Comparison of ENCODE assay signal across 20 cellular contexts in the genomic region with DNA sequence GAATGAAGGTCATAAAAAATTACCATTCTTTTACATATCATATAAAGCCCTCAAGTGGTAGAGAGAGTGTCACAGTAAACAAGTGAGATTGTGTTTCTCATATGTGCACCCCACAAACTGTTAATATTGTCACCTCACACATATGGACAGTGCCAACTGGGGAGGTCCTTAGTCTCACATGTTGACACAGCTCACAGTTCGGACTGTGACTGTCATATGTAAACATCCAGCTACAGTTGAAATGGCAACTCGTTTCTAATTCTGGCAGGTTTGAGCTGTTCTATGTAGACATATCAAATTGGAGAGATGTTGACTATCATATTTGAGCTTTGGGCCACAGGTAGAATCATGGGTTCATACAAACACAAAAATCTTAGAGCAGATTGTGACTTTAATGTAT. TPM values are rescaled to one million over a fixed set of nuclear protein-coding genes. Genes with fewer than 3 reads are reported as not detected.
A peak's percentile ranks its signal among the peaks of the same experiment; 100 is the strongest.
DNase-seq lines count a peak whose midpoint lies in the region; ATAC-seq and TF ChIP-seq lines count a peak whose summit lies in the region.
"Had no signal": no experiment of that assay in that cellular context is flagged by ENCODE, and none has a peak within 500 bp of the region (broad histone marks: within the 10 kb centered on the region; RNA-seq: fewer than 3 reads in every experiment).

No MANE protein-coding gene starts in this region.

- no peaks in the 10 kb centered on the region for H3K36me3 Mint-ChIP-seq in stimulated activated effector memory CD8-positive, alpha-beta T cell treated with anti-CD3 and anti-CD28 coated beads, Interleukin-12 subunit alpha, Interleukin-12 subunit beta, amount 100 ng/mL, for 72 hours
- H3K36me3 Mint-ChIP-seq: CD4-positive, CD25-positive, alpha-beta regulatory T cell; CD8-positive, alpha-beta T cell had no signal

- H2AFZ ChIP-seq in mammary epithelial cell (ENCODE audit: low read depth, low read length): no peak overlapping the region

- WGBS in mammary epithelial cell (ENCODE audit: low coverage, missing lambda C conversion rate): 28% methylated on average over 2 of the region's 2 CpGs

- TF ChIP-seq POLR2A in breast epithelium (IDR thresholded peaks at IDR 0.05): no peak

- in situ Hi-C loops in mammary epithelial cell (cut with MboI; ENCODE audit: low sequenced_read_pairs in 2 of 2): no loop called here

- CTCF ChIA-PET in mammary epithelial cell (lab: Charles Lee; ENCODE audit: low non-redundant PET): no interaction called here

- DNase-seq in DMS53 (lab: John Stamatoyannopoulos, UW) (peak; percentile 36), DMS53 treated with DMSO at 0.1 percent for 48 hours (lab: John Stamatoyannopoulos, UW; ENCODE audit: unreplicated experiment) (no peak), breast epithelium (ENCODE audit: low spot score in 2 of 2) (no peak), mammary epithelial cell (no peak), NCI-H82 treated with DMSO at 0.1 percent for 48 hours (lab: John Stamatoyannopoulos, UW; ENCODE audit: unreplicated experiment) (no peak), epidermal melanocyte (ENCODE audit: insufficient read length, low spot score) (no peak)
- no peak for DNase-seq in stimulated activated effector memory CD8-positive, alpha-beta T cell treated with anti-CD3 and anti-CD28 coated beads, Interleukin-12 subunit alpha, Interleukin-12 subunit beta, amount 100 ng/mL, for 72 hours (ENCODE audit: low spot score in 2 of 2)
- DNase-seq: Caco-2; CD4-positive, CD25-positive, alpha-beta regulatory T cell; CD8-positive, alpha-beta T cell; DMS153; DMS79 treated with DMSO at 0.1 percent for 48 hours; GF-D8; GOT3; HFFc6 had no signal

- H3K36me3 ChIP-seq in breast epithelium (no peaks in the 10 kb centered on the region), mammary epithelial cell (ENCODE audit: insufficient read depth, low read length) (no peaks in the 10 kb centered on the region)
- H3K36me3 ChIP-seq: BLaER1, HAP-1 had no signal

- no peaks in the 10 kb centered on the region for H3K4me1 ChIP-seq in breast epithelium
- no peaks in the 10 kb centered on the region for H3K4me1 ChIP-seq in mammary epithelial cell (ENCODE audit: insufficient read depth, low read length)
- H3K4me1 ChIP-seq: BLaER1, Caco-2, HAP-1 had no signal

- BruUV-seq in mammary epithelial cell (replicated peaks; lab: Mats Ljungman, UMichigan): no TSS peak

- no peaks in the 10 kb centered on the region for H3K79me2 ChIP-seq in mammary epithelial cell (ENCODE audit: insufficient read depth, low read length)

- no peak overlapping the region for H3K4me2 ChIP-seq in mammary epithelial cell (ENCODE audit: insufficient read depth, low read depth, low read length)
- H3K4me2 ChIP-seq: BLaER1 had no signal

- H3K27ac ChIP-seq in breast epithelium (peak overlapping the region; percentile 83 to 94), mammary epithelial cell (ENCODE audit: insufficient read depth, low read depth, low read length) (no peak overlapping the region)
- H3K27ac ChIP-seq: 22Rv1, BLaER1, C4-2B had no signal

- TF ChIP-seq CTCF in breast epithelium (IDR thresholded peaks at IDR 0.05): no peak
- TF ChIP-seq CTCF in mammary epithelial cell (conservative IDR thresholded peaks at IDR 0.05 in 1 of 2, IDR thresholded peaks at IDR 0.05 in 1 of 2; ENCODE audit: extremely low read depth in 1 of 2, insufficient read depth in 1 of 2, low read depth in 1 of 2, low read length in 2 of 2): no peak

- no peaks in the 10 kb centered on the region for H3K27me3 ChIP-seq in breast epithelium
- no peaks in the 10 kb centered on the region for H3K27me3 ChIP-seq in mammary epithelial cell (ENCODE audit: insufficient read depth, low read length)
- H3K27me3 ChIP-seq: BLaER1 had no signal

- ATAC-seq in stimulated activated effector memory CD8-positive, alpha-beta T cell treated with anti-CD3 and anti-CD28 coated beads, Interleukin-12 subunit alpha, Interleukin-12 subunit beta, amount 100 ng/mL, for 72 hours: peak; percentile 37
- ATAC-seq: CD8-positive, alpha-beta T cell had no signal

- intact Hi-C loops in breast epithelium (cut with DNase I; ENCODE audit: low total_unique reads) (no loop called here), mammary epithelial cell (cut with micrococcal nuclease) (no loop called here)

- H3K4me3 ChIP-seq in breast epithelium: no peak overlapping the region
- no peak overlapping the region for H3K4me3 ChIP-seq in mammary epithelial cell (replicated peaks in 1 of 3; ENCODE audit: insufficient read depth in 1 of 3, low read depth in 2 of 3, low read length in 3 of 3)
- H3K4me3 ChIP-seq: BLaER1, HAP-1 had no signal

- H3K27ac Mint-ChIP-seq in stimulated activated effector memory CD8-positive, alpha-beta T cell treated with anti-CD3 and anti-CD28 coated beads, Interleukin-12 subunit alpha, Interleukin-12 subunit beta, amount 100 ng/mL, for 72 hours: no peak overlapping the region
- H3K27ac Mint-ChIP-seq: B cell; CD4-positive, CD25-positive, alpha-beta regulatory T cell; CD8-positive, alpha-beta T cell; HFFc6 had no signal

- no peaks in the 10 kb centered on the region for H4K20me1 ChIP-seq in mammary epithelial cell (ENCODE audit: insufficient read depth, low read length)
- H4K20me1 ChIP-seq: BLaER1 had no signal

- H3K9ac ChIP-seq in mammary epithelial cell (ENCODE audit: insufficient read depth, low read length): no peak overlapping the region
- H3K9ac ChIP-seq: BLaER1 had no signal

- peaks cover 0 to 3% of the 10 kb centered on the region in 2 donors for H3K9me3 ChIP-seq in breast epithelium
- peaks cover 3% of the 10 kb centered on the region for H3K9me3 ChIP-seq in mammary epithelial cell (replicated peaks; ENCODE audit: insufficient read depth, low read length)
- H3K9me3 ChIP-seq: HAP-1 had no signal

- no peaks in the 10 kb centered on the region for H3K9me3 Mint-ChIP-seq in stimulated activated effector memory CD8-positive, alpha-beta T cell treated with anti-CD3 and anti-CD28 coated beads, Interleukin-12 subunit alpha, Interleukin-12 subunit beta, amount 100 ng/mL, for 72 hours
- H3K9me3 Mint-ChIP-seq: CD8-positive, alpha-beta T cell; HFFc6 had no signal

- dilution Hi-C loops in mammary epithelial cell (cut with HindIII; ENCODE audit: low sequenced_read_pairs): no loop called here

- H3K4me3 Mint-ChIP-seq in stimulated activated effector memory CD8-positive, alpha-beta T cell treated with anti-CD3 and anti-CD28 coated beads, Interleukin-12 subunit alpha, Interleukin-12 subunit beta, amount 100 ng/mL, for 72 hours: no peak overlapping the region
- H3K4me3 Mint-ChIP-seq: B cell; CD4-positive, CD25-positive, alpha-beta regulatory T cell; CD8-positive, alpha-beta T cell; HFFc6 had no signal

- H3K4me1 Mint-ChIP-seq in stimulated activated effector memory CD8-positive, alpha-beta T cell treated with anti-CD3 and anti-CD28 coated beads, Interleukin-12 subunit alpha, Interleukin-12 subunit beta, amount 100 ng/mL, for 72 hours: peaks cover 7% of the 10 kb centered on the region

RNA-seq across cellular contexts. Expression of gene ZNF107, which starts 39.4 kb away (rescaled TPM):
- total RNA-seq in breast epithelium: 10 to 100 TPM in 2 of 3 donors, 1 to 10 TPM in 1; 3.7 to 72.7 (median 33.1) TPM
- total RNA-seq in mammary epithelial cell: 1 to 10 TPM; 5.3 to 6.4 TPM
- 2.0 TPM for polyA plus RNA-seq in mammary epithelial cell
- polyA minus RNA-seq in mammary epithelial cell: 19.0 TPM
